In genomic region chr14:101113835-101114725, GRCh38 we compare ENCODE assay signal across 27 cellular contexts.
DNase-seq lines count a peak whose midpoint lies in the region; ATAC-seq and TF ChIP-seq lines count a peak whose summit lies in the region.
"Had no signal": no experiment of that assay in that cellular context is flagged by ENCODE, and none has a peak within 500 bp of the region (broad histone marks: within the 10 kb centered on the region; RNA-seq: fewer than 3 reads in every experiment).

No MANE protein-coding gene starts in this region.

- H4K8ac ChIP-seq in H9 (replicated peaks; ENCODE audit: insufficient read length, low read depth, low read length) = no peak overlapping the region

- TF ChIP-seq CTCF in H9 (conservative IDR thresholded peaks at IDR 0.05) = no peak
- TF ChIP-seq CTCF in fibroblast of the aortic adventitia (IDR thresholded peaks at IDR 0.05; ENCODE audit: insufficient read depth, low read length) = no peak
- no peak for TF ChIP-seq CTCF in esophagus squamous epithelium (IDR thresholded peaks at IDR 0.05)
- TF ChIP-seq CTCF in CD4-positive, alpha-beta T cell (IDR thresholded peaks at IDR 0.05) = no peak

- peak; percentile 30 for DNase-seq in NCI-H345 (lab: John Stamatoyannopoulos, UW)
- no peak for DNase-seq in NCI-H345 treated with DMSO at 0.1 percent for 48 hours (lab: John Stamatoyannopoulos, UW; ENCODE audit: unreplicated experiment)
- DNase-seq in H9 = no peak
- DNase-seq in fibroblast of the aortic adventitia (ENCODE audit: low read depth) = peak; percentile 9
- peak; percentile 36 for DNase-seq in sciatic nerve (ENCODE audit: low spot score)
- DNase-seq in SIG-M5 treated with dmso at 0.1 percent for 504 hours (lab: John Stamatoyannopoulos, UW; ENCODE audit: unreplicated experiment) = no peak
- DNase-seq in esophagus squamous epithelium (lab: John Stamatoyannopoulos, UW) = no peak
- DNase-seq in CD4-positive, alpha-beta T cell = no peak
- DNase-seq: activated CD4-positive, alpha-beta T cell treated with anti-CD3 and anti-CD28 coated beads, Interleukin-2, amount 10 ng/mL, durations not matched to agents 7 days and 5 days; activated effector memory CD4-positive, alpha-beta T cell treated with Interleukin-2 at 50 U/mL for 16 hours; activated naive CD8-positive, alpha-beta T cell treated with anti-CD3 and anti-CD28 coated beads for 36 hours; activated T-cell treated with anti-CD3 and anti-CD28 coated beads for 4 hours; caudate nucleus; KG1; NCI-H146; NCI-H524; nucleus accumbens; stimulated activated CD4-positive, alpha-beta T cell treated with anti-CD3 and anti-CD28 coated beads, Interleukin-4, amount 100 ng/mL, for 24 hours; stimulated activated naive B cell treated with anti-CD40 and anti-IgM and Interleukin-4, amounts not matched to agents 10 μg/mL and 1 μg/mL and 100 μg/mL, for 72 hours; WERI-Rb-1 had no signal

- no peak overlapping the region for H2BK12ac ChIP-seq in H9 (ENCODE audit: insufficient read length, low read depth, low read length)

- no peaks in the 10 kb centered on the region; a peak in 1 of 7 replicates for H3K36me3 Mint-ChIP-seq in H9 (ENCODE audit: insufficient read depth in 1 of 3, low read depth in 3 of 3)
- no peaks in the 10 kb centered on the region for H3K36me3 Mint-ChIP-seq in CD4-positive, alpha-beta T cell (ENCODE audit: low read depth)
- H3K36me3 Mint-ChIP-seq: activated naive CD8-positive, alpha-beta T cell treated with anti-CD3 and anti-CD28 coated beads for 36 hours; CD8-positive, alpha-beta T cell; memory B cell had no signal

- H3K9me3 ChIP-seq in H9 (ENCODE audit: control insufficient read depth, low read depth, low read length) = no peaks in the 10 kb centered on the region
- H3K9me3 ChIP-seq in esophagus squamous epithelium = no peaks in the 10 kb centered on the region
- no peaks in the 10 kb centered on the region for H3K9me3 ChIP-seq in CD4-positive, alpha-beta T cell (ENCODE audit: control insufficient read depth, low read length)
- H3K9me3 ChIP-seq: ascending aorta had no signal

- H3K4me3 ChIP-seq in fibroblast of the aortic adventitia (ENCODE audit: low read depth, low read length) = no peak overlapping the region
- no peak overlapping the region for H3K4me3 ChIP-seq in esophagus squamous epithelium
- H3K4me3 ChIP-seq: ascending aorta, GM23338 had no signal

- H3K36me3 ChIP-seq in esophagus squamous epithelium = no peaks in the 10 kb centered on the region
- H3K36me3 ChIP-seq: ascending aorta, WERI-Rb-1 had no signal

- H3K4me3 Mint-ChIP-seq in H9 = no peak overlapping the region
- no peak overlapping the region for H3K4me3 Mint-ChIP-seq in CD4-positive, alpha-beta T cell
- H3K4me3 Mint-ChIP-seq: activated CD4-positive, alpha-beta T cell treated with anti-CD3 and anti-CD28 coated beads, Interleukin-2, amount 10 ng/mL, durations not matched to agents 7 days and 5 days; activated naive CD8-positive, alpha-beta T cell treated with anti-CD3 and anti-CD28 coated beads for 36 hours; CD8-positive, alpha-beta T cell; dendritic cell treated with granulocyte-macrophage colony-stimulating factor and Interleukin-4, amounts not matched to agents 40 ng/mL and 50 ng/mL, for 4 days; GM23338; memory B cell; stimulated activated naive B cell treated with anti-CD40 and anti-IgM and Interleukin-4, amounts not matched to agents 10 μg/mL and 1 μg/mL and 100 μg/mL, for 72 hours; T-helper 2 cell treated with Interferon-gamma antibody and Interleukin-4, amounts not matched to agents 5 μg/mL and 100 μg/mL, for 36 hours had no signal

- no peak overlapping the region for H2BK120ac ChIP-seq in H9 (ENCODE audit: low read depth, low read length, poor library complexity, severe bottlenecking)

- H3K4me1 ChIP-seq in H9 (ENCODE audit: insufficient read depth, low read length) (no peaks in the 10 kb centered on the region), esophagus squamous epithelium (no peaks in the 10 kb centered on the region)
- H3K4me1 ChIP-seq: ascending aorta had no signal

- no peaks in the 10 kb centered on the region for H3K27me3 ChIP-seq in H9 (ENCODE audit: insufficient read depth, low read length)
- H3K27me3 ChIP-seq in esophagus squamous epithelium = peaks cover 0 to 1% (median 0%) of the 10 kb centered on the region in 4 donors
- H3K27me3 ChIP-seq in CD4-positive, alpha-beta T cell (ENCODE audit: control insufficient read depth, insufficient read depth, low read length) = no peaks in the 10 kb centered on the region
- H3K27me3 ChIP-seq: ascending aorta had no signal

- peaks cover 26% of the 10 kb centered on the region for H3K27me3 Mint-ChIP-seq in H9 (ENCODE audit: low read depth)
- H3K27me3 Mint-ChIP-seq in CD4-positive, alpha-beta T cell = no peaks in the 10 kb centered on the region
- H3K27me3 Mint-ChIP-seq: dendritic cell treated with granulocyte-macrophage colony-stimulating factor and Interleukin-4, amounts not matched to agents 40 ng/mL and 50 ng/mL, for 4 days; stimulated activated naive B cell treated with anti-CD40 and anti-IgM and Interleukin-4, amounts not matched to agents 10 μg/mL and 1 μg/mL and 100 μg/mL, for 72 hours had no signal

- no peak overlapping the region for H3K56ac ChIP-seq in H9 (ENCODE audit: insufficient read length, low read depth, low read length)

- H3K4me1 Mint-ChIP-seq in H9 = peaks cover 11 to 16% of the 10 kb centered on the region in 2 experiments
- H3K4me1 Mint-ChIP-seq in CD4-positive, alpha-beta T cell (ENCODE audit: low read depth) = peaks cover 3% of the 10 kb centered on the region
- H3K4me1 Mint-ChIP-seq: activated CD4-positive, alpha-beta T cell treated with anti-CD3 and anti-CD28 coated beads, Interleukin-2, amount 10 ng/mL, durations not matched to agents 7 days and 5 days; activated naive CD8-positive, alpha-beta T cell treated with anti-CD3 and anti-CD28 coated beads for 36 hours had no signal

- H3T11ph ChIP-seq in H9 (ENCODE audit: low read length) = no peak overlapping the region

- no peak overlapping the region for H3K23ac ChIP-seq in H9 (ENCODE audit: insufficient read length, low read depth, low read length)

- H2BK15ac ChIP-seq in H9 (ENCODE audit: low read depth, low read length) = no peak overlapping the region

- no peak overlapping the region for H2BK20ac ChIP-seq in H9 (ENCODE audit: low read depth, low read length, poor library complexity, severe bottlenecking)

- TF ChIP-seq POLR2A in esophagus squamous epithelium (IDR thresholded peaks at IDR 0.05) = no peak

- no peaks in the 10 kb centered on the region for H4K20me1 ChIP-seq in H9 (ENCODE audit: control insufficient read depth, insufficient read depth, insufficient read length)

- no CpG with 5 or more reads among the region's 16 CpGs for WGBS in H9 (ENCODE audit: extremely low coverage, insufficient read length, low lambda C conversion rate)
- 83% methylated on average over 1 of the region's 16 CpGs; no CpG with 5 or more reads in 1 of the 2 donors for WGBS in esophagus squamous epithelium, 2 donors

- no peak overlapping the region for H2AK5ac ChIP-seq in H9 (ENCODE audit: insufficient read length, low read length)

- no peak overlapping the region for H3K9ac ChIP-seq in H9 (ENCODE audit: extremely low read depth, insufficient read length, low read length)

- H2BK5ac ChIP-seq in H9 (ENCODE audit: insufficient read length, low read length) = no peak overlapping the region

- no peak overlapping the region for H3K4ac ChIP-seq in H9 (ENCODE audit: low read depth, low read length)

- no peak overlapping the region for H4K5ac ChIP-seq in H9 (ENCODE audit: insufficient read length, low read depth, low read length)

- no peak overlapping the region for H3K18ac ChIP-seq in H9 (ENCODE audit: insufficient read length, low read depth, low read length)

- H3K27ac ChIP-seq in H9 (ENCODE audit: insufficient read length, low read depth, low read length) = no peak overlapping the region
- no peak overlapping the region for H3K27ac ChIP-seq in esophagus squamous epithelium
- no peak overlapping the region for H3K27ac ChIP-seq in CD4-positive, alpha-beta T cell (ENCODE audit: low read depth, low read length)
- H3K27ac ChIP-seq: 22Rv1, ascending aorta, WERI-Rb-1 had no signal

- no peaks in the 10 kb centered on the region for H3K23me2 ChIP-seq in H9 (ENCODE audit: insufficient read length, low read depth, low read length, poor library complexity, severe bottlenecking)

- H3K27ac Mint-ChIP-seq in H9 = no peak overlapping the region
- no peak overlapping the region for H3K27ac Mint-ChIP-seq in CD4-positive, alpha-beta T cell
- H3K27ac Mint-ChIP-seq: activated CD4-positive, alpha-beta T cell treated with anti-CD3 and anti-CD28 coated beads, Interleukin-2, amount 10 ng/mL, durations not matched to agents 7 days and 5 days; activated naive CD8-positive, alpha-beta T cell treated with anti-CD3 and anti-CD28 coated beads for 36 hours; CD8-positive, alpha-beta T cell; dendritic cell treated with granulocyte-macrophage colony-stimulating factor and Interleukin-4, amounts not matched to agents 40 ng/mL and 50 ng/mL, for 4 days; GM23338; memory B cell; stimulated activated naive B cell treated with anti-CD40 and anti-IgM and Interleukin-4, amounts not matched to agents 10 μg/mL and 1 μg/mL and 100 μg/mL, for 72 hours; T-helper 2 cell treated with Interferon-gamma antibody and Interleukin-4, amounts not matched to agents 5 μg/mL and 100 μg/mL, for 36 hours had no signal

- no peaks in the 10 kb centered on the region for H3K79me2 ChIP-seq in H9 (ENCODE audit: insufficient read depth, low read length)

- no peak overlapping the region for H2AFZ ChIP-seq in H9 (ENCODE audit: low read length)
- H2AFZ ChIP-seq: GM23338 had no signal

- CTCF ChIA-PET in CD4-positive, alpha-beta T cell (lab: Charles Lee) = no interaction called here

- intact Hi-C loops in sciatic nerve (cut with DNase I) (no loop called here), esophagus squamous epithelium (cut with DNase I) (no loop called here)
- intact Hi-C loops in CD4-positive, alpha-beta T cell (cut with DNase I, micrococcal nuclease) = no loop called here

- no peaks in the 10 kb centered on the region for H3K79me1 ChIP-seq in H9 (ENCODE audit: insufficient read depth, low read depth, low read length, poor library complexity, severe bottlenecking)

- H4K91ac ChIP-seq in H9 (ENCODE audit: insufficient read length, low read depth, low read length) = no peak overlapping the region

- H3K14ac ChIP-seq in H9 (ENCODE audit: insufficient read depth, low read length) = peak overlapping the region; percentile 59; the same call in 1 of the 2 replicates

- peaks cover 0 to 4% of the 10 kb centered on the region in 2 experiments; a peak in 1 of 5 replicates for H3K9me3 Mint-ChIP-seq in H9
- no peaks in the 10 kb centered on the region for H3K9me3 Mint-ChIP-seq in CD4-positive, alpha-beta T cell
- H3K9me3 Mint-ChIP-seq: activated CD4-positive, alpha-beta T cell treated with anti-CD3 and anti-CD28 coated beads, Interleukin-2, amount 10 ng/mL, durations not matched to agents 7 days and 5 days; activated naive CD8-positive, alpha-beta T cell treated with anti-CD3 and anti-CD28 coated beads for 36 hours; CD8-positive, alpha-beta T cell; dendritic cell treated with granulocyte-macrophage colony-stimulating factor and Interleukin-4, amounts not matched to agents 40 ng/mL and 50 ng/mL, for 4 days; GM23338; T-helper 2 cell treated with Interferon-gamma antibody and Interleukin-4, amounts not matched to agents 5 μg/mL and 100 μg/mL, for 36 hours had no signal

- POLR2A ChIA-PET in CD4-positive, alpha-beta T cell (lab: Charles Lee) = no interaction called here

- H3K4me2 ChIP-seq in H9 (ENCODE audit: insufficient read depth, insufficient read length, low read length) = no peak overlapping the region
- H3K4me2 ChIP-seq: GM23338 had no signal

- ATAC-seq in sciatic nerve = no peak
- ATAC-seq in CD4-positive, alpha-beta T cell (ENCODE audit: poor library complexity) = no peak
- ATAC-seq: CD8-positive, alpha-beta T cell; GM23338; stimulated activated naive B cell treated with anti-CD40 and anti-IgM and Interleukin-4, amounts not matched to agents 10 μg/mL and 1 μg/mL and 100 μg/mL, for 72 hours had no signal

Comparison
In these comparisons a context has a peak if more than half of its experiments do, and no peak if none do; other contexts are left out.
1. DNase-seq: peak in NCI-H345 (single experiment), fibroblast of the aortic adventitia (single experiment) and sciatic nerve (single experiment); none in NCI-H345 treated with DMSO at 0.1 percent for 48 hours (single experiment), H9 (single experiment), SIG-M5 treated with dmso at 0.1 percent for 504 hours (single experiment), esophagus squamous epithelium (single experiment) and CD4-positive, alpha-beta T cell (0 of 10).